13 cellular contexts compared by ENCODE assay signal in genomic region chr18:34947711-34948125, GRCh38.
DNase-seq lines count a peak whose midpoint lies in the region; ATAC-seq and TF ChIP-seq lines count a peak whose summit lies in the region.
"Had no signal": no experiment of that assay in that cellular context is flagged by ENCODE, and none has a peak within 500 bp of the region (broad histone marks: within the 10 kb centered on the region; RNA-seq: fewer than 3 reads in every experiment).

No MANE protein-coding gene starts in this region.

- DNase-seq in NCI-H1436 (lab: John Stamatoyannopoulos, UW) (peak; percentile 10), NCI-H1436 treated with DMSO at 0.1 percent for 48 hours (lab: John Stamatoyannopoulos, UW) (no peak), SK-MEL-5 (ENCODE audit: low read depth, low spot score) (peak; percentile 39), foreskin keratinocyte (peak; percentile 8 to 37), cortex of kidney (lab: John Stamatoyannopoulos, UW) (no peak)
- DNase-seq: Karpas-422; naive thymus-derived CD4-positive, alpha-beta T cell; NCI-H345; RPMI8226; transverse colon had no signal

- H3K4me1 ChIP-seq in foreskin keratinocyte (no peaks in the 10 kb centered on the region), skeletal muscle tissue (ENCODE audit: control insufficient read depth in 3 of 3, insufficient read depth in 3 of 3, low read length in 3 of 3) (peaks cover 9 to 11% (median 10%) of the 10 kb centered on the region in 3 donors)

- no peak overlapping the region for H3K27ac ChIP-seq in foreskin keratinocyte
- peak overlapping the region; percentile 64 for H3K27ac ChIP-seq in skeletal muscle tissue (ENCODE audit: low read depth, low read length)
- H3K27ac ChIP-seq: transverse colon had no signal

- peak; percentile 35 for ATAC-seq in foreskin keratinocyte
- ATAC-seq in GM21526 (IDR thresholded peaks at IDR 0.05; ENCODE audit: low FRiP score, unreplicated experiment), result no peak
- no peak for ATAC-seq in GM21619 (IDR thresholded peaks at IDR 0.05; ENCODE audit: unreplicated experiment)
- ATAC-seq: naive thymus-derived CD4-positive, alpha-beta T cell had no signal

- H3K9me3 ChIP-seq in skeletal muscle tissue (ENCODE audit: control insufficient read depth in 3 of 3, low read length in 3 of 3), result no peaks in the 10 kb centered on the region
- H3K9me3 ChIP-seq: transverse colon had no signal

- no peak for TF ChIP-seq CTCF in foreskin keratinocyte (conservative IDR thresholded peaks at IDR 0.05)

- H3K4me3 ChIP-seq in skeletal muscle tissue (ENCODE audit: low read length in 3 of 3), result peak overlapping the region in 1 of 3 donors; percentile 4
- H3K4me3 ChIP-seq: transverse colon had no signal

- H3K36me3 ChIP-seq in skeletal muscle tissue (ENCODE audit: control insufficient read depth in 3 of 3, insufficient read depth in 3 of 3, low read length in 3 of 3), result no peaks in the 10 kb centered on the region
- H3K36me3 ChIP-seq: transverse colon had no signal

- in situ Hi-C loops in SK-MEL-5 (cut with HindIII; ENCODE audit: low pct_unique_long_range_greater_than_20kb, low sequenced_read_pairs), result no loop called here

- H3K9ac ChIP-seq in skeletal muscle tissue (ENCODE audit: low read depth in 1 of 3, low read length in 3 of 3), result no peak overlapping the region

- H3K27me3 ChIP-seq in foreskin keratinocyte, result peaks cover 9% of the 10 kb centered on the region
- no peaks in the 10 kb centered on the region for H3K27me3 ChIP-seq in skeletal muscle tissue (ENCODE audit: control insufficient read depth in 3 of 3, insufficient read depth in 3 of 3, low read length in 3 of 3)
- H3K27me3 ChIP-seq: transverse colon had no signal

Comparison
In these comparisons a context has a peak if more than half of its experiments do, and no peak if none do; other contexts are left out.
1. DNase-seq: peak in NCI-H1436 (single experiment), SK-MEL-5 (single experiment) and foreskin keratinocyte (2 of 2); none in NCI-H1436 treated with DMSO at 0.1 percent for 48 hours (single experiment) and cortex of kidney (single experiment).